10 cellular contexts compared by ENCODE assay signal in the genomic region with DNA sequence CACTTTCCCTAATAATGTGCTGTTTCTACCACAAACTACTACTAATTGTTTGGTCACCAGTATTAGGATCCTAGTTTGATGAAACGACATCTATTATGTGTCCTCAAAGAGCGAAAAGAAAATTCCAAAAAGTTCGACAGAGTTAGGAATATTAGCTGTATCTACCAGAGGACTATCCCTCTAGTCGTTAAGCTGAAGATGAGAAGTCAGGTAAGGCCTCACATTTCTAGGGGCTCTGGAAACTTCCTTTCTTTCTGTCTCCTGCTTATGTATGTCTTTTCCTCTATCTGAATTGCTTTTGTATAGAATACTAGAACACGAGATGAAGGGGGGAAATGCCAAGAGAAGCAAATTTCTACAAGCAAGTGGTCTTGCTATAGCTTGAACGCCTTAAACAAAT. TPM values are rescaled to one million over a fixed set of nuclear protein-coding genes. Genes with fewer than 3 reads are reported as not detected.
DNase-seq lines count a peak whose midpoint lies in the region; ATAC-seq and TF ChIP-seq lines count a peak whose summit lies in the region.
"Had no signal": no experiment of that assay in that cellular context is flagged by ENCODE, and none has a peak within 500 bp of the region (broad histone marks: within the 10 kb centered on the region; RNA-seq: fewer than 3 reads in every experiment).

No MANE protein-coding gene starts in this region.

- H3K27ac ChIP-seq in suprapubic skin (no peak overlapping the region), foreskin keratinocyte (no peak overlapping the region)

- no peaks in the 10 kb centered on the region for H3K36me3 ChIP-seq in suprapubic skin

- H3K9me3 ChIP-seq in suprapubic skin, result no peaks in the 10 kb centered on the region

- H3K4me1 Mint-ChIP-seq in activated CD8-positive, alpha-beta memory T cell treated with anti-CD3 and anti-CD28 coated beads, Interleukin-2, amount 10 ng/mL, durations not matched to agents 7 days and 5 days, result peaks cover 71% of the 10 kb centered on the region
- H3K4me1 Mint-ChIP-seq in activated naive CD8-positive, alpha-beta T cell treated with anti-CD3 and anti-CD28 coated beads, Interleukin-2, amount 50 U/mL, for 24 hours, result peaks cover 66% of the 10 kb centered on the region

- peaks cover 42% of the 10 kb centered on the region for H3K4me1 ChIP-seq in suprapubic skin
- peaks cover 37% of the 10 kb centered on the region for H3K4me1 ChIP-seq in foreskin keratinocyte

- H3K36me3 Mint-ChIP-seq in activated CD8-positive, alpha-beta memory T cell treated with anti-CD3 and anti-CD28 coated beads, Interleukin-2, amount 10 ng/mL, durations not matched to agents 7 days and 5 days, result peaks cover 15% of the 10 kb centered on the region
- H3K36me3 Mint-ChIP-seq in activated naive CD8-positive, alpha-beta T cell treated with anti-CD3 and anti-CD28 coated beads, Interleukin-2, amount 50 U/mL, for 24 hours (ENCODE audit: low read depth), result peaks cover 2% of the 10 kb centered on the region

- DNase-seq in activated CD8-positive, alpha-beta memory T cell treated with anti-CD3 and anti-CD28 coated beads, Interleukin-2, amount 10 ng/mL, durations not matched to agents 7 days and 5 days, result no peak
- no peak for DNase-seq in activated CD8-positive, alpha-beta memory T cell treated with anti-CD3 and anti-CD28 coated beads for 24 hours
- no peak for DNase-seq in activated naive CD8-positive, alpha-beta T cell treated with anti-CD3 and anti-CD28 coated beads, Interleukin-2, amount 50 U/mL, for 24 hours
- peak; percentile 6 for DNase-seq in kidney glomerular epithelial cell (lab: John Stamatoyannopoulos, UW)
- DNase-seq in suprapubic skin (ENCODE audit: low spot score in 2 of 2), result no peak
- DNase-seq in foreskin keratinocyte, result no peak
- DNase-seq in HCEC 1CT, result no peak
- no peak for DNase-seq in NCI-H748 treated with DMSO at 0.1 percent for 48 hours (lab: John Stamatoyannopoulos, UW)
- DNase-seq: C1 segment of cervical spinal cord, NCI-H226 had no signal

- ATAC-seq in activated CD8-positive, alpha-beta memory T cell treated with anti-CD3 and anti-CD28 coated beads, Interleukin-2, amount 10 ng/mL, durations not matched to agents 7 days and 5 days, result no peak
- no peak for ATAC-seq in activated naive CD8-positive, alpha-beta T cell treated with anti-CD3 and anti-CD28 coated beads, Interleukin-2, amount 50 U/mL, for 24 hours
- ATAC-seq in foreskin keratinocyte, result no peak

- H3K27me3 ChIP-seq in suprapubic skin, result no peaks in the 10 kb centered on the region
- H3K27me3 ChIP-seq in foreskin keratinocyte, result no peaks in the 10 kb centered on the region

- peak overlapping the region; percentile 97 for H3K4me3 ChIP-seq in suprapubic skin

- peak overlapping the region; percentile 89 for H3K27ac Mint-ChIP-seq in activated CD8-positive, alpha-beta memory T cell treated with anti-CD3 and anti-CD28 coated beads, Interleukin-2, amount 10 ng/mL, durations not matched to agents 7 days and 5 days
- H3K27ac Mint-ChIP-seq in activated naive CD8-positive, alpha-beta T cell treated with anti-CD3 and anti-CD28 coated beads, Interleukin-2, amount 50 U/mL, for 24 hours, result peak overlapping the region; percentile 95

- CTCF ChIA-PET in activated CD8-positive, alpha-beta memory T cell treated with anti-CD3 and anti-CD28 coated beads, Interleukin-2, amount 10 ng/mL, durations not matched to agents 7 days and 5 days (lab: Charles Lee), result no interaction called here

- WGBS in suprapubic skin, result 36% methylated on average over 6 of the region's 6 CpGs

- no peak for TF ChIP-seq CTCF in suprapubic skin (IDR thresholded peaks at IDR 0.05)
- no peak for TF ChIP-seq CTCF in foreskin keratinocyte (conservative IDR thresholded peaks at IDR 0.05)

- no peak for TF ChIP-seq EP300 in suprapubic skin (IDR thresholded peaks at IDR 0.05)

- H3K4me3 Mint-ChIP-seq in activated CD8-positive, alpha-beta memory T cell treated with anti-CD3 and anti-CD28 coated beads, Interleukin-2, amount 10 ng/mL, durations not matched to agents 7 days and 5 days, result peak overlapping the region; percentile 93
- peak overlapping the region; percentile 97 for H3K4me3 Mint-ChIP-seq in activated naive CD8-positive, alpha-beta T cell treated with anti-CD3 and anti-CD28 coated beads, Interleukin-2, amount 50 U/mL, for 24 hours

- H3K27me3 Mint-ChIP-seq in activated CD8-positive, alpha-beta memory T cell treated with anti-CD3 and anti-CD28 coated beads, Interleukin-2, amount 10 ng/mL, durations not matched to agents 7 days and 5 days, result no peaks in the 10 kb centered on the region
- H3K27me3 Mint-ChIP-seq in activated naive CD8-positive, alpha-beta T cell treated with anti-CD3 and anti-CD28 coated beads, Interleukin-2, amount 50 U/mL, for 24 hours, result no peaks in the 10 kb centered on the region

- no peak for TF ChIP-seq POLR2A in suprapubic skin (IDR thresholded peaks at IDR 0.05)

- no peaks in the 10 kb centered on the region for H3K9me3 Mint-ChIP-seq in activated CD8-positive, alpha-beta memory T cell treated with anti-CD3 and anti-CD28 coated beads, Interleukin-2, amount 10 ng/mL, durations not matched to agents 7 days and 5 days (ENCODE audit: low read depth)
- no peaks in the 10 kb centered on the region for H3K9me3 Mint-ChIP-seq in activated naive CD8-positive, alpha-beta T cell treated with anti-CD3 and anti-CD28 coated beads, Interleukin-2, amount 50 U/mL, for 24 hours

RNA-seq across cellular contexts. Expression of gene GLG1, which starts 1.6 kb away (rescaled TPM):
- 10 to 100 TPM; 74.0 to 86.9 TPM for total RNA-seq in activated CD8-positive, alpha-beta memory T cell treated with anti-CD3 and anti-CD28 coated beads, Interleukin-2, amount 10 ng/mL, durations not matched to agents 7 days and 5 days
- 100 to 1,000 TPM in 1 of 4 donors, 10 to 100 TPM in 3; 62.5 to 160 (median 89.6) TPM for total RNA-seq in suprapubic skin
- total RNA-seq in foreskin keratinocyte, result 88.6 and 93.9 TPM in 2 replicates
- 33.1 and 35.6 TPM in 2 replicates for polyA plus RNA-seq in foreskin keratinocyte
